Comparison of ENCODE assay signal across 21 cellular contexts in genomic region chr12:7064516-7064915, GRCh38. TPM values are rescaled to one million over a fixed set of nuclear protein-coding genes. Genes with fewer than 3 reads are reported as not detected.
DNase-seq lines count a peak whose midpoint lies in the region; ATAC-seq, FAIRE-seq and TF ChIP-seq lines count a peak whose summit lies in the region.
"Had no signal": no experiment of that assay in that cellular context is flagged by ENCODE, and none has a peak within 500 bp of the region (broad histone marks: within the 10 kb centered on the region; RNA-seq: fewer than 3 reads in every experiment).

No MANE protein-coding gene starts in this region.

- FAIRE-seq in GM12878 (lab: Jason Lieb, UNC), result no peak
- FAIRE-seq: GM12891 had no signal

- H3K27me3 ChIP-seq in left ventricle myocardium inferior (ENCODE audit: low read depth) (no peaks in the 10 kb centered on the region), GM12878 (replicated peaks in 1 of 2; ENCODE audit: control insufficient read depth in 2 of 2, insufficient read depth in 2 of 2, low read length in 1 of 2) (peaks cover 0 to 4% of the 10 kb centered on the region in 2 experiments; a peak in 2 of 4 replicates)

- no peak for TF ChIP-seq EP300 in GM12878 (IDR thresholded peaks at IDR 0.05; ENCODE audit: borderline replicate concordance in 1 of 2, control insufficient read depth in 1 of 2, low read depth in 2 of 2, low read length in 2 of 2)

- CTCF ChIA-PET in GM12878 (lab: Yijun Ruan, JAX), result no interaction called here

- TF ChIP-seq CTCF in left ventricle myocardium inferior (IDR thresholded peaks at IDR 0.05; ENCODE audit: borderline replicate concordance) (no peak), GM12878 (IDR thresholded peaks at IDR 0.05 in 2 of 3, conservative IDR thresholded peaks at IDR 0.05 in 1 of 3; ENCODE audit: control insufficient read depth in 2 of 3, extremely low read depth in 1 of 3, insufficient read depth in 1 of 3, low read depth in 3 of 3, low read length in 3 of 3) (no peak)

- RAD21 ChIA-PET in GM12878 (lab: Charles Lee; ENCODE audit: unreplicated experiment), result no interaction called here

- in situ Hi-C loops in GM12878 (cut with MboI), result no loop called here

- intact Hi-C loops in left ventricle myocardium inferior (cut with micrococcal nuclease) (loop anchor here (5.0 kb wide), 1 partner anchor 43 kb away; the partner anchor contains the start of gene C1RL), Right ventricle myocardium superior (cut with DNase I) (no loop called here), GM12878 (cut with micrococcal nuclease; ENCODE audit: unreplicated experiment) (no loop called here)

- H3K4me2 ChIP-seq in GM12878 (ENCODE audit: control insufficient read depth, insufficient read depth), result no peak overlapping the region

- BruUV-seq in GM12878 (replicated peaks; lab: Mats Ljungman, UMichigan), result no TSS peak

- DNase-seq in left ventricle myocardium inferior (no peak), Right ventricle myocardium superior (no peak), GM12878 (ENCODE audit: low read depth, low spot score) (no peak), fibroblast of peridontal ligament (ENCODE audit: extremely low read depth) (peak; percentile 20), NCI-H146 treated with DMSO at 0.1 percent for 48 hours (lab: John Stamatoyannopoulos, UW; ENCODE audit: unreplicated experiment) (no peak)
- DNase-seq in activated CD8-positive, alpha-beta memory T cell treated with anti-CD3 and anti-CD28 coated beads for 24 hours, result no peak
- DNase-seq: 8988T; C1 segment of cervical spinal cord; CD4-positive, CD25-positive, alpha-beta regulatory T cell; CD8-positive, alpha-beta memory T cell; COR-L47; DMS 273 treated with DMSO at 0.1 percent for 48 hours; DMS53; DND-41; EL; GOT3; H7; HFFc6 had no signal

- no peak overlapping the region for H2AFZ ChIP-seq in GM12878 (ENCODE audit: control insufficient read depth, low read depth, low read length)

- SMC1A ChIA-PET in GM12878 (lab: Charles Lee; ENCODE audit: uncharacterized antibody, unreplicated experiment), result no interaction called here

- no peaks in the 10 kb centered on the region for H3K79me2 ChIP-seq in GM12878 (ENCODE audit: control insufficient read depth, insufficient read depth, low read length)

- H3K4me3 ChIP-seq in left ventricle myocardium inferior (peak overlapping the region; percentile 5), GM12878 (no peak overlapping the region)

- TF ChIP-seq RAD21 in GM12878 (IDR thresholded peaks at IDR 0.05; ENCODE audit: insufficient read depth, low read depth, low read length), result no peak

- 43% methylated on average over 3 of the region's 3 CpGs for WGBS in GM12878 (ENCODE audit: insufficient coverage, insufficient replicate concordance, low lambda C conversion rate, missing lambda C conversion rate)

- H3K36me3 ChIP-seq in left ventricle myocardium inferior (peaks cover 7% of the 10 kb centered on the region), GM12878 (ENCODE audit: control insufficient read depth in 2 of 2, insufficient read depth in 2 of 2, low read length in 1 of 2) (no peaks in the 10 kb centered on the region)

- H3K27ac ChIP-seq in left ventricle myocardium inferior (replicated peaks), result no peak overlapping the region
- H3K27ac ChIP-seq in GM12878 (ENCODE audit: control insufficient read depth, insufficient read depth), result no peak overlapping the region

- ATAC-seq in Right ventricle myocardium superior (ENCODE audit: poor library complexity) (no peak), GM12878 (peak; percentile 45; the same call in 2 of the 3 replicates), HG03432 (IDR thresholded peaks at IDR 0.05; ENCODE audit: unreplicated experiment) (no peak)
- ATAC-seq: HCT116 had no signal

- POLR2A ChIA-PET in GM12878 (lab: Charles Lee), result no interaction called here

- no peaks in the 10 kb centered on the region for H3K9me3 ChIP-seq in left ventricle myocardium inferior (replicated peaks)
- no peaks in the 10 kb centered on the region for H3K9me3 ChIP-seq in GM12878 (replicated peaks; ENCODE audit: control insufficient read depth, insufficient read depth, low read length)

- no peaks in the 10 kb centered on the region; the same call in 1 of the 2 replicates for H4K20me1 ChIP-seq in GM12878 (ENCODE audit: control insufficient read depth, insufficient read depth)

- H3K4me1 ChIP-seq in left ventricle myocardium inferior (peaks cover 35% of the 10 kb centered on the region), GM12878 (ENCODE audit: control insufficient read depth, insufficient read depth, low read length) (no peaks in the 10 kb centered on the region)

- H3K9ac ChIP-seq in GM12878 (ENCODE audit: control insufficient read depth, insufficient read depth, low read length), result no peak overlapping the region

- no peak for TF ChIP-seq POLR2A in GM12878 (IDR thresholded peaks at IDR 0.05; ENCODE audit: low read depth, low read length)

RNA-seq across cellular contexts. Expression of gene C1S, which starts 4.0 kb away (rescaled TPM):
- total RNA-seq in left ventricle myocardium inferior (108 TPM), Right ventricle myocardium superior (142 TPM), GM12878 (2014; rRNA removed) (0.73 and 1.1 TPM in 2 replicates), GM12878 (2014; rRNA removed; fragmentation: Illumina TruSeq; extraction: Trizol) (0.09 and 0.27 TPM in 2 replicates), GM12878 (2021) (1.2 and 1.3 TPM in 2 replicates)
- total RNA-seq in GM12878 (2013; cell fraction: nucleolus; rRNA removed), result 7.5 and 10.3 TPM in 2 replicates
- polyA plus RNA-seq in GM12878 (2011; ENCODE audit: low read depth), result 0.91 TPM
- polyA plus RNA-seq in GM12878 (2011; rRNA removed) (0.96 and 1.1 TPM in 2 replicates), GM12878 (2014; fragmentation: Illumina TruSeq; extraction: Trizol) (0.38 and 0.51 TPM in 2 replicates), GM12878 (2014; fragmentation: Nextera tagmentation; extraction: Ambion mirVana) (under 1 TPM; 0.10 to 0.16 TPM), GM12878 (2014; rRNA removed) (0.34 and 1.4 TPM in 2 replicates), GM12878 (2016; fragmentation: Nextera tagmentation; extraction: Ambion mirVana) (under 1 TPM; 0.20 to 0.32 TPM)
- polyA plus RNA-seq in GM12878 (2011; cell fraction: cytosol; rRNA removed), result 0.18 and 0.25 TPM in 2 replicates
- polyA plus RNA-seq in GM12878 (2011; cell fraction: nucleus; rRNA removed), result 2.9 and 3.4 TPM in 2 replicates
- polyA plus RNA-seq in GM12878 (2012), result 0.73 and 0.81 TPM in 2 replicates
- 0.98 TPM in 1 of 2 replicates, not detected in the other for polyA minus RNA-seq in GM12878 (2011; rRNA and poly(A)+ RNA removed)
- polyA minus RNA-seq in GM12878 (2011; cell fraction: cytosol; rRNA and poly(A)+ RNA removed), result not detected in 2 replicates
- 0.48 and 0.97 TPM in 2 replicates for polyA minus RNA-seq in GM12878 (2011; cell fraction: nucleus; rRNA and poly(A)+ RNA removed)
- polyA plus RNA-seq: CD4-positive, CD25-positive, alpha-beta regulatory T cell; CD8-positive, alpha-beta memory T cell had no signal

RNA-seq across cellular contexts. Expression of gene C1R, which starts 27.7 kb away (rescaled TPM):
- total RNA-seq in left ventricle myocardium inferior (143 TPM), Right ventricle myocardium superior (165 TPM), GM12878 (2014; rRNA removed) (0.87 and 0.96 TPM in 2 replicates), GM12878 (2014; rRNA removed; fragmentation: Illumina TruSeq; extraction: Trizol) (0.76 and 0.88 TPM in 2 replicates), GM12878 (2021) (1.7 and 1.8 TPM in 2 replicates)
- total RNA-seq in GM12878 (2013; cell fraction: nucleolus; rRNA removed), result 1.6 and 2.1 TPM in 2 replicates
- 2.0 TPM for polyA plus RNA-seq in GM12878 (2011; ENCODE audit: low read depth)
- polyA plus RNA-seq in GM12878 (2011; rRNA removed) (0.82 and 1.3 TPM in 2 replicates), GM12878 (2014; fragmentation: Illumina TruSeq; extraction: Trizol) (1.4 and 1.5 TPM in 2 replicates), GM12878 (2014; fragmentation: Nextera tagmentation; extraction: Ambion mirVana) (under 1 TPM in 1 of 2 experiments, not detected in 1; 0.31 TPM), GM12878 (2014; rRNA removed) (1.9 and 2.8 TPM in 2 replicates), GM12878 (2016; fragmentation: Nextera tagmentation; extraction: Ambion mirVana) (under 1 TPM; 0.73 to 0.86 TPM)
- polyA plus RNA-seq in GM12878 (2011; cell fraction: cytosol; rRNA removed), result 1.5 and 1.7 TPM in 2 replicates
- polyA plus RNA-seq in GM12878 (2011; cell fraction: nucleus; rRNA removed), result 1.6 and 2.1 TPM in 2 replicates
- 2.0 and 2.1 TPM in 2 replicates for polyA plus RNA-seq in GM12878 (2012)
- 1.9 and 2.3 TPM in 2 replicates for polyA minus RNA-seq in GM12878 (2011; rRNA and poly(A)+ RNA removed)
- 0.83 and 2.0 TPM in 2 replicates for polyA minus RNA-seq in GM12878 (2011; cell fraction: cytosol; rRNA and poly(A)+ RNA removed)
- 0.77 and 1.1 TPM in 2 replicates for polyA minus RNA-seq in GM12878 (2011; cell fraction: nucleus; rRNA and poly(A)+ RNA removed)

RNA-seq across cellular contexts. Expression of gene C1RL, which starts 44.5 kb away (rescaled TPM):
- total RNA-seq in left ventricle myocardium inferior, result 8.1 TPM
- total RNA-seq in Right ventricle myocardium superior, result 10.7 TPM
- total RNA-seq in GM12878 (2013; cell fraction: nucleolus; rRNA removed), result 30.5 and 32.9 TPM in 2 replicates
- total RNA-seq in GM12878 (2014; rRNA removed), result 10.7 and 12.8 TPM in 2 replicates
- 10.2 and 11.7 TPM in 2 replicates for total RNA-seq in GM12878 (2014; rRNA removed; fragmentation: Illumina TruSeq; extraction: Trizol)
- total RNA-seq in GM12878 (2021), result 10.3 and 11.5 TPM in 2 replicates
- 3.7 TPM for polyA plus RNA-seq in GM12878 (2011; ENCODE audit: low read depth)
- 4.9 and 5.8 TPM in 2 replicates for polyA plus RNA-seq in GM12878 (2011; rRNA removed)
- 7.6 and 8.8 TPM in 2 replicates for polyA plus RNA-seq in GM12878 (2011; cell fraction: cytosol; rRNA removed)
- 8.4 and 10.5 TPM in 2 replicates for polyA plus RNA-seq in GM12878 (2011; cell fraction: nucleus; rRNA removed)
- polyA plus RNA-seq in GM12878 (2012), result 6.3 and 9.0 TPM in 2 replicates
- polyA plus RNA-seq in GM12878 (2014; fragmentation: Illumina TruSeq; extraction: Trizol), result 10.5 and 16.3 TPM in 2 replicates
- 1 to 10 TPM; 1.3 to 2.5 TPM for polyA plus RNA-seq in GM12878 (2014; fragmentation: Nextera tagmentation; extraction: Ambion mirVana)
- polyA plus RNA-seq in GM12878 (2014; rRNA removed), result 10.6 and 14.2 TPM in 2 replicates
- polyA plus RNA-seq in GM12878 (2016; fragmentation: Nextera tagmentation; extraction: Ambion mirVana), result 1 to 10 TPM; 4.7 to 6.0 TPM
- 9.8 and 12.7 TPM in 2 replicates for polyA minus RNA-seq in GM12878 (2011; rRNA and poly(A)+ RNA removed)
- polyA minus RNA-seq in GM12878 (2011; cell fraction: cytosol; rRNA and poly(A)+ RNA removed), result 8.7 and 14.0 TPM in 2 replicates
- 5.9 and 11.1 TPM in 2 replicates for polyA minus RNA-seq in GM12878 (2011; cell fraction: nucleus; rRNA and poly(A)+ RNA removed)

RNA-seq across cellular contexts. Expression of gene LPCAT3, which starts 46.2 kb away (rescaled TPM):
- total RNA-seq in left ventricle myocardium inferior, result 35.1 TPM
- 48.7 TPM for total RNA-seq in Right ventricle myocardium superior
- total RNA-seq in GM12878 (2013; cell fraction: nucleolus; rRNA removed), result 21.1 and 26.2 TPM in 2 replicates
- 19.1 and 21.6 TPM in 2 replicates for total RNA-seq in GM12878 (2014; rRNA removed)
- 16.4 and 16.9 TPM in 2 replicates for total RNA-seq in GM12878 (2014; rRNA removed; fragmentation: Illumina TruSeq; extraction: Trizol)
- total RNA-seq in GM12878 (2021), result 23.1 and 23.3 TPM in 2 replicates
- polyA plus RNA-seq in GM12878 (2011; ENCODE audit: low read depth), result 8.8 TPM
- polyA plus RNA-seq in GM12878 (2011; rRNA removed), result 39.1 and 48.3 TPM in 2 replicates
- polyA plus RNA-seq in GM12878 (2011; cell fraction: cytosol; rRNA removed), result 39.1 and 48.0 TPM in 2 replicates
- polyA plus RNA-seq in GM12878 (2011; cell fraction: nucleus; rRNA removed), result 32.9 and 37.5 TPM in 2 replicates
- 14.1 and 15.2 TPM in 2 replicates for polyA plus RNA-seq in GM12878 (2012)
- 28.3 and 29.5 TPM in 2 replicates for polyA plus RNA-seq in GM12878 (2014; fragmentation: Illumina TruSeq; extraction: Trizol)
- polyA plus RNA-seq in GM12878 (2014; fragmentation: Nextera tagmentation; extraction: Ambion mirVana), result 1 to 10 TPM; 2.6 to 3.7 TPM
- polyA plus RNA-seq in GM12878 (2014; rRNA removed), result 28.3 and 31.1 TPM in 2 replicates
- polyA plus RNA-seq in GM12878 (2016; fragmentation: Nextera tagmentation; extraction: Ambion mirVana), result 10 to 100 TPM; 22.8 to 24.4 TPM
- polyA minus RNA-seq in GM12878 (2011; rRNA and poly(A)+ RNA removed), result 33.4 and 40.0 TPM in 2 replicates
- polyA minus RNA-seq in GM12878 (2011; cell fraction: cytosol; rRNA and poly(A)+ RNA removed), result 11.0 and 11.6 TPM in 2 replicates
- polyA minus RNA-seq in GM12878 (2011; cell fraction: nucleus; rRNA and poly(A)+ RNA removed), result 12.2 and 20.4 TPM in 2 replicates

Comparison
In these comparisons a context has a peak if more than half of its experiments do, and no peak if none do; other contexts are left out.
1. RNA of gene C1R, which starts 27.7 kb away (total RNA-seq): 165 TPM in Right ventricle myocardium superior (single experiment) and 143 TPM in left ventricle myocardium inferior (single experiment); 0.76 to 2.1 TPM in GM12878; every median in the first group is over 10 times any median in the second.